In genomic region chrX:46938589-46938988, GRCh38 we compare ENCODE assay signal across 26 cellular contexts.
"Had no signal": no experiment of that assay in that cellular context is flagged by ENCODE, and none has a peak within 500 bp of the region (broad histone marks: within the 10 kb centered on the region; RNA-seq: fewer than 3 reads in every experiment).

No MANE protein-coding gene starts in this region.

- FAIRE-seq: endometrium, keratinocyte had no signal

- H3K27ac Mint-ChIP-seq: dendritic cell treated with granulocyte-macrophage colony-stimulating factor and Interleukin-4, amounts not matched to agents 40 ng/mL and 50 ng/mL, for 4 days; effector memory CD8-positive, alpha-beta T cell; endodermal cell; naive thymus-derived CD4-positive, alpha-beta T cell had no signal

- H3K4me1 ChIP-seq: colonic mucosa, gastrocnemius medialis, heart right ventricle, left lung, lower lobe of right lung had no signal

- H3K27ac ChIP-seq: colonic mucosa, epithelial cell of prostate, esophagus squamous epithelium, gastrocnemius medialis, heart right ventricle, left lung, lower lobe of right lung had no signal

- H3K9me3 ChIP-seq: colonic mucosa, esophagus squamous epithelium, gastrocnemius medialis, lower lobe of right lung had no signal

- H3K4me3 ChIP-seq: colonic mucosa, esophagus squamous epithelium, gastrocnemius medialis, heart right ventricle, left lung, lower lobe of right lung had no signal

- H3K27me3 ChIP-seq: colonic mucosa, esophagus squamous epithelium, gastrocnemius medialis, heart right ventricle had no signal

- H3K4me1 Mint-ChIP-seq: endodermal cell had no signal

- H3K9me3 Mint-ChIP-seq: effector memory CD8-positive, alpha-beta T cell had no signal

- DNase-seq: colonic mucosa; cortex of kidney; effector CD8-positive, alpha-beta T cell; effector memory CD8-positive, alpha-beta T cell; endodermal cell; erythroblast; esophagus squamous epithelium; foreskin fibroblast; foreskin melanocyte; gastrocnemius medialis; glutamatergic neuron; head of caudate nucleus; heart right ventricle; hippocampal formation; left cardiac atrium; left lung; left ventricle myocardium superior; lower lobe of right lung; mesenchymal stem cell; midbrain; naive thymus-derived CD4-positive, alpha-beta T cell had no signal

- H3K4me3 Mint-ChIP-seq: dendritic cell treated with granulocyte-macrophage colony-stimulating factor and Interleukin-4, amounts not matched to agents 40 ng/mL and 50 ng/mL, for 4 days; effector memory CD8-positive, alpha-beta T cell; endodermal cell; naive thymus-derived CD4-positive, alpha-beta T cell had no signal

- H3K36me3 Mint-ChIP-seq: naive thymus-derived CD4-positive, alpha-beta T cell had no signal

- H3K36me3 ChIP-seq: colonic mucosa, esophagus squamous epithelium, gastrocnemius medialis, heart right ventricle, left lung, lower lobe of right lung had no signal

- H3K27me3 Mint-ChIP-seq: dendritic cell treated with granulocyte-macrophage colony-stimulating factor and Interleukin-4, amounts not matched to agents 40 ng/mL and 50 ng/mL, for 4 days had no signal

- ATAC-seq: effector memory CD8-positive, alpha-beta T cell; esophagus mucosa; gastrocnemius medialis; heart right ventricle; left cardiac atrium; left lung; left ventricle myocardium superior; lower lobe of right lung; naive thymus-derived CD4-positive, alpha-beta T cell had no signal
